In genomic region chr14:65558363-65558762, GRCh38 we compare ENCODE assay signal across 31 cellular contexts.
"Had no signal": no experiment of that assay in that cellular context is flagged by ENCODE, and none has a peak within 500 bp of the region (broad histone marks: within the 10 kb centered on the region; RNA-seq: fewer than 3 reads in every experiment).

No MANE protein-coding gene starts in this region.

- H3K27ac ChIP-seq: ascending aorta, breast epithelium, cardiac muscle cell, colonic mucosa, epithelial cell of prostate, esophagus squamous epithelium, gastrocnemius medialis, heart right ventricle had no signal

- H3K27me3 Mint-ChIP-seq: activated CD4-positive, alpha-beta memory T cell treated with anti-CD3 and anti-CD28 coated beads for 36 hours; activated CD4-positive, alpha-beta T cell treated with anti-CD3 and anti-CD28 coated beads for 36 hours; activated CD4-positive, alpha-beta T cell treated with anti-CD3 and anti-CD28 coated beads, Interleukin-2, amount 10 ng/mL, durations not matched to agents 24 days and 14 days; activated CD8-positive, alpha-beta memory T cell treated with anti-CD3 and anti-CD28 coated beads, Interleukin-2, amount 10 ng/mL, durations not matched to agents 7 days and 5 days; activated naive CD4-positive, alpha-beta T cell treated with anti-CD3 and anti-CD28 coated beads, Interleukin-2, amount 10 ng/mL, durations not matched to agents 7 days and 5 days; activated naive CD8-positive, alpha-beta T cell treated with anti-CD3 and anti-CD28 coated beads, Interleukin-2, amount 10 ng/mL, durations not matched to agents 7 days and 5 days; brain had no signal

- DNase-seq: activated CD4-positive, alpha-beta memory T cell treated with anti-CD3 and anti-CD28 coated beads for 36 hours; activated CD4-positive, alpha-beta T cell treated with anti-CD3 and anti-CD28 coated beads for 36 hours; activated CD4-positive, alpha-beta T cell treated with anti-CD3 and anti-CD28 coated beads, Interleukin-2, amount 10 ng/mL, durations not matched to agents 24 days and 14 days; activated CD4-positive, CD25-positive, alpha-beta regulatory T cell; activated CD4-positive, CD25-positive, alpha-beta regulatory T cell treated with anti-CD3 and anti-CD28 coated beads, Interleukin-2, amount 50 U/mL, for 72 hours; activated CD8-positive, alpha-beta memory T cell treated with anti-CD3 and anti-CD28 coated beads, Interleukin-2, amount 10 ng/mL, durations not matched to agents 7 days and 5 days; activated CD8-positive, alpha-beta memory T cell treated with anti-CD3 and anti-CD28 coated beads, Interleukin-2, amount 50 U/mL, for 4 hours; activated CD8-positive, alpha-beta T cell treated with anti-CD3 and anti-CD28 coated beads, Interleukin-2, amount 10 ng/mL, durations not matched to agents 7 days and 5 days; activated effector memory CD4-positive, alpha-beta T cell treated with anti-CD3 and anti-CD28 coated beads, Interleukin-2, amount 50 U/mL, for 16 hours; activated naive CD4-positive, alpha-beta T cell treated with anti-CD3 and anti-CD28 coated beads, Interleukin-2, amount 10 ng/mL, durations not matched to agents 7 days and 5 days; activated naive CD8-positive, alpha-beta T cell treated with anti-CD3 and anti-CD28 coated beads, Interleukin-2, amount 10 ng/mL, durations not matched to agents 7 days and 5 days; activated T-cell treated with anti-CD3 and anti-CD28 coated beads, Interleukin-2, amount 50 U/mL, for 1 hour; activated T-cell treated with anti-CD3 and anti-CD28 coated beads, Interleukin-2, amount 50 U/mL, for 48 hours; central memory CD4-positive, alpha-beta T cell; cerebellar nuclear complex; colonic mucosa; effector CD8-positive, alpha-beta T cell; esophagus squamous epithelium; foreskin fibroblast; gastrocnemius medialis; glutamatergic neuron; heart right ventricle; T-helper 2 cell had no signal

- ATAC-seq: activated CD4-positive, alpha-beta T cell treated with anti-CD3 and anti-CD28 coated beads for 36 hours; activated CD8-positive, alpha-beta memory T cell treated with anti-CD3 and anti-CD28 coated beads, Interleukin-2, amount 10 ng/mL, durations not matched to agents 7 days and 5 days; activated CD8-positive, alpha-beta T cell treated with anti-CD3 and anti-CD28 coated beads, Interleukin-2, amount 10 ng/mL, durations not matched to agents 7 days and 5 days; activated naive CD4-positive, alpha-beta T cell treated with anti-CD3 and anti-CD28 coated beads, Interleukin-2, amount 50 U/mL, for 72 hours; gastrocnemius medialis had no signal

- H3K4me1 ChIP-seq: breast epithelium, colonic mucosa, gastrocnemius medialis had no signal

- H3K4me3 Mint-ChIP-seq: activated CD4-positive, alpha-beta memory T cell treated with anti-CD3 and anti-CD28 coated beads for 36 hours; activated CD4-positive, alpha-beta T cell treated with anti-CD3 and anti-CD28 coated beads for 36 hours; activated CD4-positive, alpha-beta T cell treated with anti-CD3 and anti-CD28 coated beads, Interleukin-2, amount 10 ng/mL, durations not matched to agents 24 days and 14 days; activated CD8-positive, alpha-beta memory T cell treated with anti-CD3 and anti-CD28 coated beads, Interleukin-2, amount 10 ng/mL, durations not matched to agents 7 days and 5 days; activated CD8-positive, alpha-beta T cell treated with anti-CD3 and anti-CD28 coated beads, Interleukin-2, amount 10 ng/mL, durations not matched to agents 7 days and 5 days; activated naive CD4-positive, alpha-beta T cell treated with anti-CD3 and anti-CD28 coated beads, Interleukin-2, amount 10 ng/mL, durations not matched to agents 7 days and 5 days; activated naive CD8-positive, alpha-beta T cell treated with anti-CD3 and anti-CD28 coated beads, Interleukin-2, amount 10 ng/mL, durations not matched to agents 7 days and 5 days; activated T-helper 1 cell treated with anti-CD3 and anti-CD28 coated beads, Interleukin-12 subunit alpha, Interleukin-12 subunit beta, Interleukin-2, Interleukin-4 antibody, amounts not matched to agents 30 ng/mL and 10 ng/mL and 1 ng/mL, durations not matched to agents 14 hours and 24 hours and 36 hours; brain had no signal

- H3K36me3 ChIP-seq: breast epithelium, cardiac muscle cell, colonic mucosa had no signal

- H3K27ac Mint-ChIP-seq: activated CD4-positive, alpha-beta memory T cell treated with anti-CD3 and anti-CD28 coated beads for 36 hours; activated CD4-positive, alpha-beta T cell treated with anti-CD3 and anti-CD28 coated beads for 36 hours; activated CD4-positive, alpha-beta T cell treated with anti-CD3 and anti-CD28 coated beads, Interleukin-2, amount 10 ng/mL, durations not matched to agents 24 days and 14 days; activated CD8-positive, alpha-beta memory T cell treated with anti-CD3 and anti-CD28 coated beads, Interleukin-2, amount 10 ng/mL, durations not matched to agents 7 days and 5 days; activated CD8-positive, alpha-beta T cell treated with anti-CD3 and anti-CD28 coated beads, Interleukin-2, amount 10 ng/mL, durations not matched to agents 7 days and 5 days; activated naive CD4-positive, alpha-beta T cell treated with anti-CD3 and anti-CD28 coated beads, Interleukin-2, amount 10 ng/mL, durations not matched to agents 7 days and 5 days; activated naive CD8-positive, alpha-beta T cell treated with anti-CD3 and anti-CD28 coated beads, Interleukin-2, amount 10 ng/mL, durations not matched to agents 7 days and 5 days; activated T-helper 1 cell treated with anti-CD3 and anti-CD28 coated beads, Interleukin-12 subunit alpha, Interleukin-12 subunit beta, Interleukin-2, Interleukin-4 antibody, amounts not matched to agents 30 ng/mL and 10 ng/mL and 1 ng/mL, durations not matched to agents 14 hours and 24 hours and 36 hours; activated T-helper 2 cell treated with anti-CD3 and anti-CD28 coated beads, Interferon-gamma antibody, Interleukin-2, Interleukin-4, amounts not matched to agents 10 μg/mL and 5 μg/mL and 100 μg/mL, durations not matched to agents 14 hours and 24 hours and 36 hours; brain had no signal

- H3K4me1 Mint-ChIP-seq: activated naive CD4-positive, alpha-beta T cell treated with anti-CD3 and anti-CD28 coated beads, Interleukin-2, amount 10 ng/mL, durations not matched to agents 7 days and 5 days had no signal

- H3K27me3 ChIP-seq: ascending aorta, breast epithelium, cardiac muscle cell, colonic mucosa, esophagus squamous epithelium, gastrocnemius medialis, heart right ventricle had no signal

- H3K9me3 ChIP-seq: ascending aorta, breast epithelium, colonic mucosa, esophagus squamous epithelium, gastrocnemius medialis had no signal

- H3K4me3 ChIP-seq: ascending aorta, breast epithelium, cardiac muscle cell, colonic mucosa, esophagus squamous epithelium, gastrocnemius medialis, heart right ventricle had no signal

- H3K9me3 Mint-ChIP-seq: activated CD4-positive, alpha-beta memory T cell treated with anti-CD3 and anti-CD28 coated beads for 36 hours; activated naive CD4-positive, alpha-beta T cell treated with anti-CD3 and anti-CD28 coated beads, Interleukin-2, amount 10 ng/mL, durations not matched to agents 7 days and 5 days; activated naive CD4-positive, alpha-beta T cell treated with anti-CD3 and anti-CD28 coated beads, Interleukin-2, amount 50 U/mL, for 72 hours; activated naive CD8-positive, alpha-beta T cell treated with anti-CD3 and anti-CD28 coated beads, Interleukin-2, amount 10 ng/mL, durations not matched to agents 7 days and 5 days; activated T-helper 1 cell treated with anti-CD3 and anti-CD28 coated beads, Interleukin-12 subunit alpha, Interleukin-12 subunit beta, Interleukin-2, Interleukin-4 antibody, amounts not matched to agents 30 ng/mL and 10 ng/mL and 1 ng/mL, durations not matched to agents 14 hours and 24 hours and 36 hours; activated T-helper 2 cell treated with anti-CD3 and anti-CD28 coated beads, Interferon-gamma antibody, Interleukin-2, Interleukin-4, amounts not matched to agents 10 μg/mL and 5 μg/mL and 100 μg/mL, durations not matched to agents 14 hours and 24 hours and 36 hours; brain had no signal
